In genomic region chr5:157516626-157517325, GRCh38 we compare ENCODE assay signal across 9 cellular contexts. TPM values are rescaled to one million over a fixed set of nuclear protein-coding genes. Genes with fewer than 3 reads are reported as not detected.
DNase-seq lines count a peak whose midpoint lies in the region; ATAC-seq lines count a peak whose summit lies in the region.
"Had no signal": no experiment of that assay in that cellular context is flagged by ENCODE, and none has a peak within 500 bp of the region (broad histone marks: within the 10 kb centered on the region; RNA-seq: fewer than 3 reads in every experiment).

No MANE protein-coding gene starts in this region.

- H3K27me3 Mint-ChIP-seq in activated T-helper 17 cell treated with anti-CD3 and anti-CD28 coated beads, Interleukin-2, amount 50 U/mL, for 72 hours = no peaks in the 10 kb centered on the region

- H3K36me3 ChIP-seq in GM23248 (ENCODE audit: low read depth) = no peaks in the 10 kb centered on the region

- H3K9me3 Mint-ChIP-seq in activated T-helper 17 cell treated with anti-CD3 and anti-CD28 coated beads, Interleukin-2, amount 50 U/mL, for 72 hours = no peaks in the 10 kb centered on the region

- peaks cover 46% of the 10 kb centered on the region for H3F3A ChIP-seq in GM23248 (ENCODE audit: insufficient read depth)

- H3K27me3 ChIP-seq in GM23248 (replicated peaks; ENCODE audit: insufficient read depth) = no peaks in the 10 kb centered on the region

- intact Hi-C loops in Right ventricle myocardium superior (cut with DNase I) (no loop called here), sciatic nerve (cut with DNase I) (no loop called here)

- H3K9me2 ChIP-seq in GM23248 (ENCODE audit: insufficient read depth) = no peaks in the 10 kb centered on the region

- peak overlapping the region; percentile 30; the same call in 1 of the 2 replicates for H3K4me3 ChIP-seq in GM23248
- H3K4me3 ChIP-seq: SK-N-MC had no signal

- peak overlapping the region; percentile 62 for H3K27ac Mint-ChIP-seq in activated T-helper 17 cell treated with anti-CD3 and anti-CD28 coated beads, Interleukin-2, amount 50 U/mL, for 72 hours

- peak overlapping the region; percentile 97 for H3K27ac ChIP-seq in GM23248
- H3K27ac ChIP-seq: SK-N-MC had no signal

- no peaks in the 10 kb centered on the region for H4K20me1 ChIP-seq in GM23248 (ENCODE audit: insufficient read depth)

- H3K4me1 ChIP-seq in GM23248 (ENCODE audit: insufficient read depth) = peaks cover 46% of the 10 kb centered on the region

- H3K4me1 Mint-ChIP-seq in activated T-helper 17 cell treated with anti-CD3 and anti-CD28 coated beads, Interleukin-2, amount 50 U/mL, for 72 hours = peaks cover 34% of the 10 kb centered on the region

- no peaks in the 10 kb centered on the region for H3K9me3 ChIP-seq in GM23248 (ENCODE audit: low read depth)

- peaks cover 97% of the 10 kb centered on the region for H3K36me3 Mint-ChIP-seq in activated T-helper 17 cell treated with anti-CD3 and anti-CD28 coated beads, Interleukin-2, amount 50 U/mL, for 72 hours (ENCODE audit: low read depth)

- peak overlapping the region; percentile 35; the same call in 1 of the 2 replicates for H2AFZ ChIP-seq in GM23248

- 4% methylated on average over 5 of the region's 5 CpGs for WGBS in GM23248 (ENCODE audit: low coverage in 1 of 2, low lambda C conversion rate in 2 of 2, missing lambda C conversion rate in 2 of 2), 2 experiments

- in situ Hi-C loops in GM23248 (cut with MboI) = no loop called here

- H3K4me2 ChIP-seq in GM23248 (ENCODE audit: unreplicated experiment) = peak overlapping the region; percentile 70

- DNase-seq in GM23248 (peak; percentile 98), Right ventricle myocardium superior (peak; percentile 69), sciatic nerve (ENCODE audit: low spot score) (no peak), NCI-H146 (lab: John Stamatoyannopoulos, UW) (no peak), CD1c-positive myeloid dendritic cell (ENCODE audit: extremely low spot score) (no peak), SK-N-DZ (ENCODE audit: low spot score) (no peak)
- no peak for DNase-seq in stimulated activated CD4-positive, alpha-beta T cell treated with anti-CD3 and anti-CD28 coated beads, Interleukin-4, amount 100 ng/mL, for 1 hour

- ATAC-seq in activated T-helper 17 cell treated with anti-CD3 and anti-CD28 coated beads, Interleukin-2, amount 50 U/mL, for 72 hours (replicated peaks) = no peak
- ATAC-seq in Right ventricle myocardium superior (ENCODE audit: poor library complexity) (peak; percentile 78), sciatic nerve (peak; percentile 45)

- H3K79me2 ChIP-seq in GM23248 (ENCODE audit: insufficient read depth) = 0 out of 2 replicates have a peak, but pooled peaks cover 3% of the 10 kb centered on the region

- H3K9ac ChIP-seq in GM23248 = peak overlapping the region; percentile 77

- peak overlapping the region; percentile 27 for H3K4me3 Mint-ChIP-seq in activated T-helper 17 cell treated with anti-CD3 and anti-CD28 coated beads, Interleukin-2, amount 50 U/mL, for 72 hours

RNA-seq across cellular contexts. Expression of gene NIPAL4, which starts 56.8 kb away (rescaled TPM):
- not detected in 2 replicates for total RNA-seq in GM23248 (2014; rRNA removed; shearing (Covaris generic))
- not detected in 2 replicates for polyA plus RNA-seq in GM23248 (2016; fragmentation: Nextera tagmentation; extraction: Ambion mirVana)
- under 1 TPM; 0.65 to 0.90 TPM for total RNA-seq in activated T-helper 17 cell treated with anti-CD3 and anti-CD28 coated beads, Interleukin-2, amount 50 U/mL, for 72 hours
- not detected for total RNA-seq in Right ventricle myocardium superior
- 0.36 TPM for total RNA-seq in sciatic nerve
- polyA plus RNA-seq in SK-N-DZ (2014; cell fraction: cytosol; rRNA removed) = not detected in 2 replicates
- not detected in 2 replicates for polyA plus RNA-seq in SK-N-DZ (2014; cell fraction: nucleus; rRNA removed)

RNA-seq across cellular contexts. Expression of gene ADAM19, which starts 58.8 kb away (rescaled TPM):
- 20.5 and 21.1 TPM in 2 replicates for total RNA-seq in GM23248 (2014; rRNA removed; shearing (Covaris generic))
- polyA plus RNA-seq in GM23248 (2016; fragmentation: Nextera tagmentation; extraction: Ambion mirVana) = 18.1 and 18.8 TPM in 2 replicates
- total RNA-seq in activated T-helper 17 cell treated with anti-CD3 and anti-CD28 coated beads, Interleukin-2, amount 50 U/mL, for 72 hours = 100 to 1,000 TPM in 1 of 2 donors, 10 to 100 TPM in 1; 71.2 to 145 TPM
- 8.4 TPM for total RNA-seq in Right ventricle myocardium superior
- total RNA-seq in sciatic nerve = 23.0 TPM
- 2.9 and 3.9 TPM in 2 replicates for polyA plus RNA-seq in SK-N-DZ (2014; cell fraction: cytosol; rRNA removed)
- polyA plus RNA-seq in SK-N-DZ (2014; cell fraction: nucleus; rRNA removed) = 2.2 and 2.9 TPM in 2 replicates

Comparison
In these comparisons a context has a peak if more than half of its experiments do, and no peak if none do; other contexts are left out.
1. DNase-seq: peak in GM23248 (single experiment) and Right ventricle myocardium superior (single experiment); none in sciatic nerve (single experiment), NCI-H146 (single experiment), stimulated activated CD4-positive, alpha-beta T cell treated with anti-CD3 and anti-CD28 coated beads, Interleukin-4, amount 100 ng/mL, for 1 hour (single experiment), CD1c-positive myeloid dendritic cell (single experiment) and SK-N-DZ (single experiment).